9 cellular contexts compared by ENCODE assay signal in the genomic region with DNA sequence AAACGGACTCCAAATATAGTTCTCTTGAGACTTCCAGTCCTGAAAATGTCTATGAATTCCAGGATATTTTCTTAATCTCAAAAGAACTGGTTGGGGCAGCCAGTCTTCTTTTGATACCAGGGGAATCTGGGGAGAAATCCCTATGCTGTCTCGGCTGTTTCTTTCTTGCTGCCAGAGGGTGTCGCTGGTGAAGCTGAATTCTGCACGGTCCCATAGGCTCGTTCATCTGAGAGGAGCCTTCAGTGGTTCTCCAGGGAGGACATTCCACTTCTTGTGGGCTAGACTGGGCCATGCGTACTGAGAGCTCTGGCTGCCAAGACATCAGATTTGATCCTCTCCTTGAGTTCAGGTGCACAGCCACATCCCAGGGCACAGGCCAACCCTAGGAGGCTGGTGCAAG.
DNase-seq lines count a peak whose midpoint lies in the region; TF ChIP-seq lines count a peak whose summit lies in the region.
"Had no signal": no experiment of that assay in that cellular context is flagged by ENCODE, and none has a peak within 500 bp of the region (broad histone marks: within the 10 kb centered on the region; RNA-seq: fewer than 3 reads in every experiment).

No MANE protein-coding gene starts in this region.

- POLR2A ChIA-PET in activated CD4-positive, alpha-beta memory T cell treated with anti-CD3 and anti-CD28 coated beads, Interleukin-2, amount 10 ng/mL, durations not matched to agents 7 days and 5 days (lab: Charles Lee): no interaction called here

- CTCF ChIA-PET in activated CD4-positive, alpha-beta memory T cell treated with anti-CD3 and anti-CD28 coated beads, Interleukin-2, amount 10 ng/mL, durations not matched to agents 7 days and 5 days (lab: Charles Lee): no interaction called here

- no peaks in the 10 kb centered on the region for H3K9me3 Mint-ChIP-seq in activated CD4-positive, alpha-beta memory T cell treated with anti-CD3 and anti-CD28 coated beads, Interleukin-2, amount 10 ng/mL, durations not matched to agents 7 days and 5 days
- H3K9me3 Mint-ChIP-seq: CD4-positive, alpha-beta T cell had no signal

- H3K27me3 ChIP-seq in SJCRH30 (no peaks in the 10 kb centered on the region), cardiac muscle cell (no peaks in the 10 kb centered on the region), sigmoid colon (no peaks in the 10 kb centered on the region)

- H3K9me3 ChIP-seq in SJCRH30 (replicated peaks) (no peaks in the 10 kb centered on the region), cardiac muscle cell (ENCODE audit: low read depth) (no peaks in the 10 kb centered on the region), sigmoid colon (no peaks in the 10 kb centered on the region)

- TF ChIP-seq CTCF in cardiac muscle cell (IDR thresholded peaks at IDR 0.05; ENCODE audit: low read depth, low read length): peak; percentile 42
- TF ChIP-seq CTCF in sigmoid colon (IDR thresholded peaks at IDR 0.05): no peak

- 11 to 22% methylated on average over 6 of the region's 6 CpGs for WGBS in sigmoid colon, 2 donors

- no peaks in the 10 kb centered on the region for H3K4me1 Mint-ChIP-seq in activated CD4-positive, alpha-beta memory T cell treated with anti-CD3 and anti-CD28 coated beads, Interleukin-2, amount 10 ng/mL, durations not matched to agents 7 days and 5 days

- intact Hi-C loops in sigmoid colon (cut with DNase I): no loop called here

- no peak overlapping the region for H3K27ac Mint-ChIP-seq in activated CD4-positive, alpha-beta memory T cell treated with anti-CD3 and anti-CD28 coated beads, Interleukin-2, amount 10 ng/mL, durations not matched to agents 7 days and 5 days
- H3K27ac Mint-ChIP-seq: CD4-positive, alpha-beta T cell had no signal

- TF ChIP-seq EP300 in sigmoid colon (IDR thresholded peaks at IDR 0.05): no peak

- DNase-seq in NCI-H82 (lab: John Stamatoyannopoulos, UW): peak; percentile 58
- DNase-seq in NCI-H82 treated with DMSO at 0.1 percent for 48 hours (lab: John Stamatoyannopoulos, UW; ENCODE audit: unreplicated experiment): no peak
- DNase-seq in SJCRH30: peak; percentile 20 to 45
- peak; percentile 53 to 58 for DNase-seq in cardiac muscle cell (ENCODE audit: low read depth in 1 of 2, low spot score in 1 of 2)
- DNase-seq in stromal cell of bone marrow (ENCODE audit: low read depth): peak; percentile 41
- no peak for DNase-seq in sigmoid colon
- DNase-seq in NCI-H1417 treated with DMSO at 0.1 percent for 48 hours (lab: John Stamatoyannopoulos, UW): no peak
- DNase-seq in activated CD4-positive, alpha-beta memory T cell treated with anti-CD3 and anti-CD28 coated beads, Interleukin-2, amount 10 ng/mL, durations not matched to agents 7 days and 5 days: no peak
- DNase-seq: CD4-positive, alpha-beta T cell had no signal

- H3K4me3 ChIP-seq in SJCRH30 (no peak overlapping the region), cardiac muscle cell (no peak overlapping the region), sigmoid colon (no peak overlapping the region)

- TF ChIP-seq POLR2A in sigmoid colon (IDR thresholded peaks at IDR 0.05): no peak

- H3K36me3 ChIP-seq in SJCRH30 (no peaks in the 10 kb centered on the region), cardiac muscle cell (no peaks in the 10 kb centered on the region), sigmoid colon (no peaks in the 10 kb centered on the region)

- H3K36me3 Mint-ChIP-seq in activated CD4-positive, alpha-beta memory T cell treated with anti-CD3 and anti-CD28 coated beads, Interleukin-2, amount 10 ng/mL, durations not matched to agents 7 days and 5 days (ENCODE audit: low read depth): no peaks in the 10 kb centered on the region

- H3K4me1 ChIP-seq in SJCRH30 (no peaks in the 10 kb centered on the region), cardiac muscle cell (ENCODE audit: low read depth) (no peaks in the 10 kb centered on the region), sigmoid colon (no peaks in the 10 kb centered on the region)

- H3K27ac ChIP-seq in SJCRH30 (no peak overlapping the region), cardiac muscle cell (no peak overlapping the region), sigmoid colon (no peak overlapping the region)

- no peak overlapping the region for H3K4me3 Mint-ChIP-seq in activated CD4-positive, alpha-beta memory T cell treated with anti-CD3 and anti-CD28 coated beads, Interleukin-2, amount 10 ng/mL, durations not matched to agents 7 days and 5 days
- H3K4me3 Mint-ChIP-seq: CD4-positive, alpha-beta T cell had no signal

- H3K27me3 Mint-ChIP-seq in activated CD4-positive, alpha-beta memory T cell treated with anti-CD3 and anti-CD28 coated beads, Interleukin-2, amount 10 ng/mL, durations not matched to agents 7 days and 5 days: peaks cover 20% of the 10 kb centered on the region

Comparison
In these comparisons a context has a peak if more than half of its experiments do, and no peak if none do; other contexts are left out.
1. DNase-seq: peak in NCI-H82 (single experiment), SJCRH30 (2 of 2), cardiac muscle cell (2 of 2) and stromal cell of bone marrow (single experiment); none in NCI-H82 treated with DMSO at 0.1 percent for 48 hours (single experiment), sigmoid colon (single experiment), NCI-H1417 treated with DMSO at 0.1 percent for 48 hours (single experiment) and activated CD4-positive, alpha-beta memory T cell treated with anti-CD3 and anti-CD28 coated beads, Interleukin-2, amount 10 ng/mL, durations not matched to agents 7 days and 5 days (single experiment).